In genomic region chr17:8142158-8142886, GRCh38 we compare ENCODE assay signal across 1 cellular context.
A peak's percentile ranks its signal among the peaks of the same experiment; 100 is the strongest.
TF ChIP-seq lines count a peak whose summit lies in the region.

No MANE protein-coding gene starts in this region.

TF ChIP-seq in IMR-90, 13 proteins besides CTCF, POLR2A, EP300 and RAD21 (continued from another document):
- TF ChIP-seq MAZ (IDR thresholded peaks at IDR 0.05; ENCODE audit: borderline replicate concordance, low read depth, low read length): 0 out of 2 replicates have a peak, but pooled peaks have one; percentile 13
- TF ChIP-seq FOS (IDR thresholded peaks at IDR 0.05; ENCODE audit: low read depth, low read length): no peak
